8 cellular contexts compared by ENCODE assay signal in the genomic region with DNA sequence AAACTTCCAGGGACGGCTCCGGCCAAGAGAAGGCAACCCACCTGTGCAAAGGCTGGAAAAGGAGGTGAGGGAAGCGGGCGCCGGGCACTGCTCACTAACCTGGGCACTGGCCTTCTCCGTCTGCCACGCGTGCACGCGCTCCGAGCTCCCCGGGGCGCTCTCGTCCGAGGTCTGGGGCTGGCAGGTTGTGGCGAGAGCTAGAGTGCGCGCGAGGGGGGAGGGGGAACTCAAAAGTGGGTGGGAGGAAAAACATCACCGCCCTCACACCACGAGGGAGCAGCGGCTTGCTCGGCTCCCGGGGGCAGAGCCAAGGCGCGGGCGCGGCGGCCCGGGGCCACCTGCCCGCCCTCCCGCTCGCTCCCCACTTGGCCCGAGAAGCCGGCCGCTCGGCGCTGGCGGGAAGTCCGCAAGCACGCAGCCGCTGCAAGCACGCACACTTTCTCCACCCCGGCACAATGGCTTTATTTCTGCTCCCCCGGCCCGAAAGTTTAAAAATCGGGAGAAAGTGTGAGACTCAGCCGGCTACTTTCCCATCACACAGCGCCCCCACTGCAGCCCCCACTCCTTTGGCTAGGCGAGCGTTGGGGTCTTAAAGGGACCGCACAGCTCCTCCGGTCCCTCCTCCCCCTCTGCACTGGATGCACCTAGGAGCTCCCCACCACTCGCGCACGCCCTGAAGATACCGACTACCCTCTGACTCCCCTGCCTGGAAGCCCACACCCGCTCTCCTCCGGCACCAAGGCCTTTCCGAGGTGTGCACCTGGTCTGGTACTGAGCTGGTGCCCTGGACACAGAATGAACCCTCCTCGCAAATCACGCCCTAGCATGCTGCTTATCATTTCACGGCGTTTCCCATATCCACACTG. TPM values are rescaled to one million over a fixed set of nuclear protein-coding genes. Genes with fewer than 3 reads are reported as not detected.
DNase-seq lines count a peak whose midpoint lies in the region; ATAC-seq and TF ChIP-seq lines count a peak whose summit lies in the region.

A gene with protein sequence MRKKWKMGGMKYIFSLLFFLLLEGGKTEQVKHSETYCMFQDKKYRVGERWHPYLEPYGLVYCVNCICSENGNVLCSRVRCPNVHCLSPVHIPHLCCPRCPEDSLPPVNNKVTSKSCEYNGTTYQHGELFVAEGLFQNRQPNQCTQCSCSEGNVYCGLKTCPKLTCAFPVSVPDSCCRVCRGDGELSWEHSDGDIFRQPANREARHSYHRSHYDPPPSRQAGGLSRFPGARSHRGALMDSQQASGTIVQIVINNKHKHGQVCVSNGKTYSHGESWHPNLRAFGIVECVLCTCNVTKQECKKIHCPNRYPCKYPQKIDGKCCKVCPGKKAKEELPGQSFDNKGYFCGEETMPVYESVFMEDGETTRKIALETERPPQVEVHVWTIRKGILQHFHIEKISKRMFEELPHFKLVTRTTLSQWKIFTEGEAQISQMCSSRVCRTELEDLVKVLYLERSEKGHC (minus strand): TSS at position 173 of the 866 bp plus-strand sequence. CDS start 3,636 bp downstream, outside the sequence.

- H3K36me3 Mint-ChIP-seq in endothelial cell (ENCODE audit: low read depth, unreplicated experiment): no peaks in the 10 kb centered on the region
- H3K36me3 Mint-ChIP-seq in effector memory CD8-positive, alpha-beta T cell (ENCODE audit: insufficient read depth): no peaks in the 10 kb centered on the region

- H3K4me3 ChIP-seq in muscle layer of duodenum (ENCODE audit: low read depth in 1 of 2, low read length in 2 of 2): peak within 1 kb of the TSS; percentile 42 to 60

- H3K36me3 ChIP-seq in muscle layer of duodenum (ENCODE audit: control insufficient read depth in 1 of 2, insufficient read depth in 2 of 2, low read length in 2 of 2): no peaks in the 10 kb centered on the region

- H3K9me3 Mint-ChIP-seq in endothelial cell (ENCODE audit: unreplicated experiment): no peaks in the 10 kb centered on the region
- no peaks in the 10 kb centered on the region for H3K9me3 Mint-ChIP-seq in effector memory CD8-positive, alpha-beta T cell

- H3K4me1 ChIP-seq in muscle layer of duodenum (ENCODE audit: control insufficient read depth in 1 of 2, insufficient read depth in 2 of 2, low read length in 2 of 2): peaks cover 0 to 7% of the 10 kb centered on the region in 2 donors

- H3K27ac ChIP-seq in muscle layer of duodenum (ENCODE audit: low read length): peak within 1 kb of the TSS; percentile 29

- DNase-seq in GM03348 (ENCODE audit: low spot score) (peak; percentile 36), NCI-H524 treated with DMSO at 0.1 percent for 48 hours (lab: John Stamatoyannopoulos, UW) (peak; percentile 49), endothelial cell (ENCODE audit: low spot score) (peak; percentile 8), HuH-7 (ENCODE audit: low spot score) (no peak)
- DNase-seq in effector CD8-positive, alpha-beta T cell (lab: John Stamatoyannopoulos, UW): no peak
- no peak for DNase-seq in stimulated activated CD4-positive, alpha-beta T cell treated with anti-CD3 and anti-CD28 coated beads, Interleukin-2, amount 100 ng/mL, for 48 hours
- no peak for DNase-seq in effector memory CD8-positive, alpha-beta T cell

- H3K9me3 ChIP-seq in muscle layer of duodenum (ENCODE audit: control insufficient read depth in 1 of 2, low read length in 2 of 2): no peaks in the 10 kb centered on the region

- H3K27me3 Mint-ChIP-seq in endothelial cell (ENCODE audit: unreplicated experiment): no peaks in the 10 kb centered on the region
- H3K27me3 Mint-ChIP-seq in effector memory CD8-positive, alpha-beta T cell: peaks cover 0 to 14% of the 10 kb centered on the region in 2 donors

- ATAC-seq in effector memory CD8-positive, alpha-beta T cell (replicated peaks): no peak

- no peaks in the 10 kb centered on the region for H3K27me3 ChIP-seq in muscle layer of duodenum (ENCODE audit: low read depth, low read length)

- no peak for TF ChIP-seq CTCF in endothelial cell (IDR thresholded peaks at IDR 0.05; ENCODE audit: unreplicated experiment)

- no peaks in the 10 kb centered on the region for H3K4me1 Mint-ChIP-seq in endothelial cell (ENCODE audit: unreplicated experiment)
- peaks cover 0 to 2% of the 10 kb centered on the region in 2 donors for H3K4me1 Mint-ChIP-seq in effector memory CD8-positive, alpha-beta T cell (ENCODE audit: low read depth in 2 of 2)

- peak within 1 kb of the TSS; percentile 86 for H3K4me3 Mint-ChIP-seq in endothelial cell (ENCODE audit: unreplicated experiment)
- H3K4me3 Mint-ChIP-seq in effector memory CD8-positive, alpha-beta T cell: no peak within 1 kb of the TSS

- H3K27ac Mint-ChIP-seq in endothelial cell (ENCODE audit: unreplicated experiment): no peak within 1 kb of the TSS
- H3K27ac Mint-ChIP-seq in effector memory CD8-positive, alpha-beta T cell: no peak within 1 kb of the TSS

RNA-seq across cellular contexts. Expression of the gene that starts here (rescaled TPM):
- total RNA-seq in endothelial cell (ENCODE audit: unreplicated experiment): 0.28 TPM

Comparison
In these comparisons a context has a peak if more than half of its experiments do, and no peak if none do; other contexts are left out.
1. Peak in DNase-seq in endothelial cell; RNA of the gene not detected or under 1 TPM.
2. DNase-seq: peak in GM03348 (single experiment) and NCI-H524 treated with DMSO at 0.1 percent for 48 hours (single experiment); none in HuH-7 (single experiment), effector CD8-positive, alpha-beta T cell (single experiment), stimulated activated CD4-positive, alpha-beta T cell treated with anti-CD3 and anti-CD28 coated beads, Interleukin-2, amount 100 ng/mL, for 48 hours (0 of 2) and effector memory CD8-positive, alpha-beta T cell (0 of 3).